Comparison of ENCODE assay signal across 1 cellular context in the genomic region with DNA sequence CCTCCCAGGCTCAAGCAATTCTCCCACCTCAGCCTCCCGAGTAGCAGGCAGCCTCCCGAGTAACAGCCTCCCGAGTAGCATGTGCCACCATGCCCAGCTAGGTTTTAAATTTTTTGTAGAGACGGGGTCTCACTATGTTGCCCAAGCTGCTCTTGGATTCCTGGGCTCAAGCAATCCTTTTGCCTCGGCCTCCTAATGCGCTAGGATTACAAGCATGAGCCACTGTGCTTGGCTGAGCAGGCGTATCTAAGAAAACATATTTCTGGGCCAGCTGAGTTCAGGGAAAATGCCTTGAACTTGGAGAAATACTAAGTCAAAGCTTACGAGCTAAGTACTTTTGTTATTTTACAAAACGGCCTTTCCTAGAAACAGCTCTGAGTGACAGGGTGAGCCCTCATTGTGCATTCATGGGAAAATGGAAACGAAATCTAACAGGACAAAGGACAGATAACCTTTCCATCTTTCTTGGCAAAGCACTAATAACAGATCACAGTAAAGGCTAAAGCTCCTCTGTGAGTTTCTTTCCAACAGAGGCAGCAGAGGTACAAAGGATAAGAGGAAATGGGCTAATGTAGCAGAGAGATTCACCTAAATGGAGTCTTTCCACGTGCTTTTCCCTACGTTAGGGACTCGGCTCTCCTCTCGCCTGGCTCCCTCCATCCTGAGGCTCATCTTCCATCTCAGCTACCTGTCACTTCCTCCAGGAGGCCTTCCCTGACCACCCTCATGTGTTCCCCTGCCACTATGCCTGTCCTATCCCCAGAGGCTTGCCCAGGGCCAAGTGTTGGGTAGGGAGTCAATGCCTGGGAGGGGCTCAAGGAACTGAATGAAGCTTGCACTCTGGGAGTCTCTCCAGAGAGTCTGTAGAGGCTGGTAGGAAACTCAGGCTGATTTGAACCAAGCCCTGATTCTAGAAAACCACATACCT.
TF ChIP-seq lines count a peak whose summit lies in the region.

No MANE protein-coding gene starts in this region.

TF ChIP-seq in GM23338, 12 proteins besides CTCF, POLR2A, EP300 and RAD21 (continued from another document):
- TF ChIP-seq ZNF462 (CRISPR knock-in tag; IDR thresholded peaks at IDR 0.05) (no peak), EZH2 (IDR thresholded peaks at IDR 0.05; ENCODE audit: low read depth, unreplicated experiment) (no peak), ZNF331 (CRISPR knock-in tag; IDR thresholded peaks at IDR 0.05; ENCODE audit: low read depth) (no peak), EZH2phosphoT487 (IDR thresholded peaks at IDR 0.05; ENCODE audit: unreplicated experiment) (no peak), NANOG (IDR thresholded peaks at IDR 0.05; ENCODE audit: borderline replicate concordance) (no peak), POLR2AphosphoS5 (IDR thresholded peaks at IDR 0.05; ENCODE audit: low read depth) (no peak), ETS1 (IDR thresholded peaks at IDR 0.05) (no peak)
